In genomic region chr4:121189811-121190210, GRCh38 we compare ENCODE assay signal across 8 cellular contexts. TPM values are rescaled to one million over a fixed set of nuclear protein-coding genes. Genes with fewer than 3 reads are reported as not detected.
DNase-seq lines count a peak whose midpoint lies in the region; ATAC-seq and TF ChIP-seq lines count a peak whose summit lies in the region.

No MANE protein-coding gene starts in this region.

- no peak overlapping the region for H3K9ac ChIP-seq in Karpas-422 (ENCODE audit: low read length)

- no peak overlapping the region for H2AFZ ChIP-seq in Karpas-422 (ENCODE audit: low read length)

- TF ChIP-seq CTCF in GM12865 (IDR thresholded peaks at IDR 0.05; ENCODE audit: insufficient read depth, low read depth, low read length, missing control alignments) = no peak

- no peak overlapping the region for H3K4me2 ChIP-seq in Karpas-422 (ENCODE audit: low read depth, low read length, poor library complexity, severe bottlenecking)

- H3K9me2 ChIP-seq in Karpas-422 (replicated peaks; ENCODE audit: insufficient read depth, low read length) = no peaks in the 10 kb centered on the region

- no peaks in the 10 kb centered on the region for H4K20me1 ChIP-seq in Karpas-422 (ENCODE audit: insufficient read depth, low read depth, low read length)

- ATAC-seq in GM21723 (IDR thresholded peaks at IDR 0.05; ENCODE audit: unreplicated experiment) = peak; percentile 93

- H3K79me2 ChIP-seq in Karpas-422 (ENCODE audit: low read length) = no peaks in the 10 kb centered on the region

- no peaks in the 10 kb centered on the region for H3K9me3 ChIP-seq in Karpas-422 (ENCODE audit: low read length)

- no peak overlapping the region for H3K27ac ChIP-seq in Karpas-422 (ENCODE audit: low read length)

- DNase-seq in GM12865 (ENCODE audit: low read depth) = peak; percentile 72
- DNase-seq in MV-4-11 (lab: John Stamatoyannopoulos, UW) = peak; percentile 15
- DNase-seq in astrocyte of the hippocampus (ENCODE audit: low read depth, low spot score) = peak; percentile 13
- no peak for DNase-seq in Karpas-422
- no peak for DNase-seq in NAMALWA (ENCODE audit: low spot score)
- DNase-seq in hypothalamus (lab: John Stamatoyannopoulos, UW) = no peak
- DNase-seq in NCI-H2171 treated with DMSO at 0.1 percent for 48 hours (lab: John Stamatoyannopoulos, UW) = no peak

- H3K4me1 ChIP-seq in Karpas-422 (ENCODE audit: low read length) = peaks cover 8% of the 10 kb centered on the region

- no peak overlapping the region for H3K4me3 ChIP-seq in GM12865 (ENCODE audit: low read depth, low read length)
- H3K4me3 ChIP-seq in Karpas-422 (ENCODE audit: low read length) = no peak overlapping the region

- H3K36me3 ChIP-seq in Karpas-422 (ENCODE audit: insufficient read depth, low read length) = no peaks in the 10 kb centered on the region

- H3K27me3 ChIP-seq in Karpas-422 (ENCODE audit: low read length) = no peaks in the 10 kb centered on the region

RNA-seq across cellular contexts. Expression of gene TNIP3, which starts 25.7 kb away (rescaled TPM):
- not detected in 2 replicates for total RNA-seq in Karpas-422 (2014; rRNA removed; shearing (Covaris generic); ENCODE audit: low replicate concordance)

Comparison
In these comparisons a context has a peak if more than half of its experiments do, and no peak if none do; other contexts are left out.
1. DNase-seq: peak in GM12865 (single experiment), MV-4-11 (single experiment) and astrocyte of the hippocampus (single experiment); none in Karpas-422 (single experiment), NAMALWA (single experiment), hypothalamus (0 of 51) and NCI-H2171 treated with DMSO at 0.1 percent for 48 hours (single experiment).